In genomic region chr5:98816574-98817222, GRCh38 we compare ENCODE assay signal across 1 cellular context.
TF ChIP-seq lines count a peak whose summit lies in the region.

No MANE protein-coding gene starts in this region.

TF ChIP-seq in H1, 55 proteins besides CTCF, POLR2A, EP300 and RAD21 (continued from another document):
- TF ChIP-seq, protein P1, sequence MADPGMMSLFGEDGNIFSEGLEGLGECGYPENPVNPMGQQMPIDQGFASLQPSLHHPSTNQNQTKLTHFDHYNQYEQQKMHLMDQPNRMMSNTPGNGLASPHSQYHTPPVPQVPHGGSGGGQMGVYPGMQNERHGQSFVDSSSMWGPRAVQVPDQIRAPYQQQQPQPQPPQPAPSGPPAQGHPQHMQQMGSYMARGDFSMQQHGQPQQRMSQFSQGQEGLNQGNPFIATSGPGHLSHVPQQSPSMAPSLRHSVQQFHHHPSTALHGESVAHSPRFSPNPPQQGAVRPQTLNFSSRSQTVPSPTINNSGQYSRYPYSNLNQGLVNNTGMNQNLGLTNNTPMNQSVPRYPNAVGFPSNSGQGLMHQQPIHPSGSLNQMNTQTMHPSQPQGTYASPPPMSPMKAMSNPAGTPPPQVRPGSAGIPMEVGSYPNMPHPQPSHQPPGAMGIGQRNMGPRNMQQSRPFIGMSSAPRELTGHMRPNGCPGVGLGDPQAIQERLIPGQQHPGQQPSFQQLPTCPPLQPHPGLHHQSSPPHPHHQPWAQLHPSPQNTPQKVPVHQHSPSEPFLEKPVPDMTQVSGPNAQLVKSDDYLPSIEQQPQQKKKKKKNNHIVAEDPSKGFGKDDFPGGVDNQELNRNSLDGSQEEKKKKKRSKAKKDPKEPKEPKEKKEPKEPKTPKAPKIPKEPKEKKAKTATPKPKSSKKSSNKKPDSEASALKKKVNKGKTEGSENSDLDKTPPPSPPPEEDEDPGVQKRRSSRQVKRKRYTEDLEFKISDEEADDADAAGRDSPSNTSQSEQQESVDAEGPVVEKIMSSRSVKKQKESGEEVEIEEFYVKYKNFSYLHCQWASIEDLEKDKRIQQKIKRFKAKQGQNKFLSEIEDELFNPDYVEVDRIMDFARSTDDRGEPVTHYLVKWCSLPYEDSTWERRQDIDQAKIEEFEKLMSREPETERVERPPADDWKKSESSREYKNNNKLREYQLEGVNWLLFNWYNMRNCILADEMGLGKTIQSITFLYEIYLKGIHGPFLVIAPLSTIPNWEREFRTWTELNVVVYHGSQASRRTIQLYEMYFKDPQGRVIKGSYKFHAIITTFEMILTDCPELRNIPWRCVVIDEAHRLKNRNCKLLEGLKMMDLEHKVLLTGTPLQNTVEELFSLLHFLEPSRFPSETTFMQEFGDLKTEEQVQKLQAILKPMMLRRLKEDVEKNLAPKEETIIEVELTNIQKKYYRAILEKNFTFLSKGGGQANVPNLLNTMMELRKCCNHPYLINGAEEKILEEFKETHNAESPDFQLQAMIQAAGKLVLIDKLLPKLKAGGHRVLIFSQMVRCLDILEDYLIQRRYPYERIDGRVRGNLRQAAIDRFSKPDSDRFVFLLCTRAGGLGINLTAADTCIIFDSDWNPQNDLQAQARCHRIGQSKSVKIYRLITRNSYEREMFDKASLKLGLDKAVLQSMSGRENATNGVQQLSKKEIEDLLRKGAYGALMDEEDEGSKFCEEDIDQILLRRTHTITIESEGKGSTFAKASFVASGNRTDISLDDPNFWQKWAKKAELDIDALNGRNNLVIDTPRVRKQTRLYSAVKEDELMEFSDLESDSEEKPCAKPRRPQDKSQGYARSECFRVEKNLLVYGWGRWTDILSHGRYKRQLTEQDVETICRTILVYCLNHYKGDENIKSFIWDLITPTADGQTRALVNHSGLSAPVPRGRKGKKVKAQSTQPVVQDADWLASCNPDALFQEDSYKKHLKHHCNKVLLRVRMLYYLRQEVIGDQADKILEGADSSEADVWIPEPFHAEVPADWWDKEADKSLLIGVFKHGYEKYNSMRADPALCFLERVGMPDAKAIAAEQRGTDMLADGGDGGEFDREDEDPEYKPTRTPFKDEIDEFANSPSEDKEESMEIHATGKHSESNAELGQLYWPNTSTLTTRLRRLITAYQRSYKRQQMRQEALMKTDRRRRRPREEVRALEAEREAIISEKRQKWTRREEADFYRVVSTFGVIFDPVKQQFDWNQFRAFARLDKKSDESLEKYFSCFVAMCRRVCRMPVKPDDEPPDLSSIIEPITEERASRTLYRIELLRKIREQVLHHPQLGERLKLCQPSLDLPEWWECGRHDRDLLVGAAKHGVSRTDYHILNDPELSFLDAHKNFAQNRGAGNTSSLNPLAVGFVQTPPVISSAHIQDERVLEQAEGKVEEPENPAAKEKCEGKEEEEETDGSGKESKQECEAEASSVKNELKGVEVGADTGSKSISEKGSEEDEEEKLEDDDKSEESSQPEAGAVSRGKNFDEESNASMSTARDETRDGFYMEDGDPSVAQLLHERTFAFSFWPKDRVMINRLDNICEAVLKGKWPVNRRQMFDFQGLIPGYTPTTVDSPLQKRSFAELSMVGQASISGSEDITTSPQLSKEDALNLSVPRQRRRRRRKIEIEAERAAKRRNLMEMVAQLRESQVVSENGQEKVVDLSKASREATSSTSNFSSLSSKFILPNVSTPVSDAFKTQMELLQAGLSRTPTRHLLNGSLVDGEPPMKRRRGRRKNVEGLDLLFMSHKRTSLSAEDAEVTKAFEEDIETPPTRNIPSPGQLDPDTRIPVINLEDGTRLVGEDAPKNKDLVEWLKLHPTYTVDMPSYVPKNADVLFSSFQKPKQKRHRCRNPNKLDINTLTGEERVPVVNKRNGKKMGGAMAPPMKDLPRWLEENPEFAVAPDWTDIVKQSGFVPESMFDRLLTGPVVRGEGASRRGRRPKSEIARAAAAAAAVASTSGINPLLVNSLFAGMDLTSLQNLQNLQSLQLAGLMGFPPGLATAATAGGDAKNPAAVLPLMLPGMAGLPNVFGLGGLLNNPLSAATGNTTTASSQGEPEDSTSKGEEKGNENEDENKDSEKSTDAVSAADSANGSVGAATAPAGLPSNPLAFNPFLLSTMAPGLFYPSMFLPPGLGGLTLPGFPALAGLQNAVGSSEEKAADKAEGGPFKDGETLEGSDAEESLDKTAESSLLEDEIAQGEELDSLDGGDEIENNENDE (IDR thresholded peaks at IDR 0.05; ENCODE audit: insufficient replicate concordance, low read length): no peak
- TF ChIP-seq KDM5A (IDR thresholded peaks at IDR 0.05; ENCODE audit: low read length) (no peak), RXRA (IDR thresholded peaks at IDR 0.05; ENCODE audit: insufficient read depth, low read depth, low read length) (no peak), HDAC6 (IDR thresholded peaks at IDR 0.05; ENCODE audit: low read depth, low read length) (no peak), KDM1A (IDR thresholded peaks at IDR 0.05; ENCODE audit: borderline replicate concordance, low read length) (no peak), MAFK (IDR thresholded peaks at IDR 0.05; ENCODE audit: low read depth, low read length) (no peak), MAX (IDR thresholded peaks at IDR 0.05) (no peak), YY1 (IDR thresholded peaks at IDR 0.05; ENCODE audit: low read depth, low read length) (no peak), SUZ12 (IDR thresholded peaks at IDR 0.05; ENCODE audit: low read length) (no peak), NRF1 (IDR thresholded peaks at IDR 0.05; ENCODE audit: low read depth, low read length) (no peak)
